In the genomic region with DNA sequence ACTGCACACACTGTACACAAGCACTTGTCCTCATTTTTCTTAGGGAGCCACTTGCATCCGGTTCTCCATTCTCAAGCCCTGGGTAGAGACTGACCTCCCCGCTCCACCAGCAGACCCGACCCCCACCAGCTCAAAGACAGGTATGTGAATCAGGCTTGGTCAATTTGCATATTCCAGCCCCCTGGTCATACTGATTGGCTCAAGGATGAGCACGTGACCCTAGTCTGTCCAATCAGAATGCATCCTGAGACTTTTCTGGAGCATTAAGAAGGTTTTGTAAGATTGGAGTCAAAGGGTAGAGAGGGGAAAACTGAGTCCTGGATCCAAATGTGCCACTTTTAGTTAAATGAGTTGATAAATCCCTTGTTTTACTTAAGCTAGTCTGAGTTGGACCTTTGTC, we compare ENCODE assay signal across 2 cellular contexts.
TF ChIP-seq lines count a peak whose summit lies in the region.

No MANE protein-coding gene starts in this region.

TF ChIP-seq in HepG2, 621 proteins besides CTCF, POLR2A, EP300 and RAD21:
- TF ChIP-seq ZBTB20 (CRISPR knock-in tag; IDR thresholded peaks at IDR 0.05; ENCODE audit: borderline replicate concordance, low read depth) (no peak), NFYC (CRISPR knock-in tag; IDR thresholded peaks at IDR 0.05) (peak; percentile 62), NFYB (CRISPR knock-in tag; IDR thresholded peaks at IDR 0.05) (peak; percentile 66)
- TF ChIP-seq, protein P1, sequence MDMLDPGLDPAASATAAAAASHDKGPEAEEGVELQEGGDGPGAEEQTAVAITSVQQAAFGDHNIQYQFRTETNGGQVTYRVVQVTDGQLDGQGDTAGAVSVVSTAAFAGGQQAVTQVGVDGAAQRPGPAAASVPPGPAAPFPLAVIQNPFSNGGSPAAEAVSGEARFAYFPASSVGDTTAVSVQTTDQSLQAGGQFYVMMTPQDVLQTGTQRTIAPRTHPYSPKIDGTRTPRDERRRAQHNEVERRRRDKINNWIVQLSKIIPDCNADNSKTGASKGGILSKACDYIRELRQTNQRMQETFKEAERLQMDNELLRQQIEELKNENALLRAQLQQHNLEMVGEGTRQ (IDR thresholded peaks at IDR 0.05; ENCODE audit: low read depth, low read length), result no peak
- TF ChIP-seq, protein P1 (CRISPR knock-in tag; IDR thresholded peaks at IDR 0.05; ENCODE audit: borderline replicate concordance), result peak; percentile 52; the same call in 1 of the 2 replicates

TF ChIP-seq in WTC11, 78 proteins besides CTCF, POLR2A, EP300 and RAD21:
- no peak for TF ChIP-seq ARID4B (CRISPR knock-in tag; IDR thresholded peaks at IDR 0.05; ENCODE audit: borderline replicate concordance)
- TF ChIP-seq, protein P1 (CRISPR knock-in tag; IDR thresholded peaks at IDR 0.05), result peak; percentile 65
TF ChIP-seq in WTC11: peak in this region for 1.
